Comparison of ENCODE assay signal across 10 cellular contexts in the genomic region with DNA sequence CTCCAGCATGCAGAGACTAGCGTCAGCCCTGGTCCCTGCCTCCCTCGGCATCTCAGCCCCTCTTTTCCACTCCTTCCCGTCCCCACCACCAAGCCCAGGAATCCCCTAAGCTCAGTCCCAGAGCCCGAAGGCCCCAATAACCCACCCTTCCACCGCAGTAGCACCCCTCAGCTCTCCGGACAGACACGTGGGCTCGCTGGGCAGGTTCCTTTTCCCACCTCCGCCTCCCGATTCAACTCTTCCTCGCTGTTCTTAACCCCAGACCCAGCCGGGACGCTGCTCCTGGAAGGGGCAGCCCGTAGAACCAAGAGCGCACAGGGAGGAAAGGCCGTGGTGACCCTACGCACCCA. TPM values are rescaled to one million over a fixed set of nuclear protein-coding genes. Genes with fewer than 3 reads are reported as not detected.
A peak's percentile ranks its signal among the peaks of the same experiment; 100 is the strongest.
DNase-seq lines count a peak whose midpoint lies in the region; ATAC-seq and TF ChIP-seq lines count a peak whose summit lies in the region.
"Had no signal": no experiment of that assay in that cellular context is flagged by ENCODE, and none has a peak within 500 bp of the region (broad histone marks: within the 10 kb centered on the region; RNA-seq: fewer than 3 reads in every experiment).

No MANE protein-coding gene starts in this region.

- H3K9me3 ChIP-seq in mucosa of rectum (ENCODE audit: control insufficient read depth in 2 of 2, low read length in 2 of 2) = no peaks in the 10 kb centered on the region
- no peaks in the 10 kb centered on the region for H3K9me3 ChIP-seq in stomach smooth muscle (ENCODE audit: control insufficient read depth in 2 of 2, low read length in 2 of 2)

- H3K4me1 ChIP-seq in mucosa of rectum (ENCODE audit: control insufficient read depth in 2 of 2, insufficient read depth in 2 of 2, low read length in 2 of 2) = peaks cover 17 to 20% of the 10 kb centered on the region in 2 donors
- peaks cover 37% of the 10 kb centered on the region for H3K4me1 ChIP-seq in stomach smooth muscle (ENCODE audit: control insufficient read depth, insufficient read depth, low read length)

- H3K36me3 ChIP-seq in mucosa of rectum (ENCODE audit: control insufficient read depth in 2 of 2, insufficient read depth in 2 of 2, low read length in 2 of 2) = peaks cover 25 to 27% of the 10 kb centered on the region in 2 donors
- no peaks in the 10 kb centered on the region for H3K36me3 ChIP-seq in stomach smooth muscle (ENCODE audit: control insufficient read depth in 2 of 2, insufficient read depth in 2 of 2, low read length in 2 of 2)

- no peak for TF ChIP-seq CTCF in dorsolateral prefrontal cortex (IDR thresholded peaks at IDR 0.05 in 54 of 56, conservative IDR thresholded peaks at IDR 0.05 in 2 of 56; ENCODE audit: low read depth in 1 of 56, partially characterized antibody in 56 of 56)

- peaks cover 59% of the 10 kb centered on the region for H3K27me3 Mint-ChIP-seq in activated naive CD8-positive, alpha-beta T cell treated with anti-CD3 and anti-CD28 coated beads, Interleukin-2, amount 50 U/mL, for 24 hours

- peak overlapping the region; percentile 86 to 96 for H3K4me3 ChIP-seq in mucosa of rectum (ENCODE audit: low read length in 2 of 2)
- H3K4me3 ChIP-seq in stomach smooth muscle (ENCODE audit: low read length in 2 of 2) = peak overlapping the region; percentile 11 to 40
- peak overlapping the region in 7 of 59 donors; percentile 4 to 62 (median 40) for H3K4me3 ChIP-seq in dorsolateral prefrontal cortex

- DNase-seq in DMS53 (lab: John Stamatoyannopoulos, UW) (peak; percentile 60), DMS53 treated with DMSO at 0.1 percent for 48 hours (lab: John Stamatoyannopoulos, UW; ENCODE audit: unreplicated experiment) (no peak), dorsolateral prefrontal cortex (no peak), GM19240 (ENCODE audit: insufficient read length, low spot score) (no peak), NCI-H1417 (lab: John Stamatoyannopoulos, UW) (no peak)
- no peak for DNase-seq in activated naive CD8-positive, alpha-beta T cell treated with anti-CD3 and anti-CD28 coated beads, Interleukin-2, amount 50 U/mL, for 24 hours
- DNase-seq: NCI-H2081 had no signal

- H3K27ac Mint-ChIP-seq in activated naive CD8-positive, alpha-beta T cell treated with anti-CD3 and anti-CD28 coated beads, Interleukin-2, amount 50 U/mL, for 24 hours = no peak overlapping the region
- H3K27ac Mint-ChIP-seq: nephron progenitor cell had no signal

- ATAC-seq in activated naive CD8-positive, alpha-beta T cell treated with anti-CD3 and anti-CD28 coated beads, Interleukin-2, amount 50 U/mL, for 24 hours = no peak

- H3K27me3 ChIP-seq in mucosa of rectum (ENCODE audit: control insufficient read depth in 2 of 2, insufficient read depth in 2 of 2, low read length in 2 of 2) = peaks cover 14 to 16% of the 10 kb centered on the region in 2 donors
- H3K27me3 ChIP-seq in stomach smooth muscle (ENCODE audit: control insufficient read depth in 1 of 2, insufficient read depth in 2 of 2, low read length in 2 of 2) = peaks cover 64 to 71% of the 10 kb centered on the region in 2 donors
- peaks cover 11 to 88% (median 66%) of the 10 kb centered on the region in 45 donors for H3K27me3 ChIP-seq in dorsolateral prefrontal cortex

- H3K9ac ChIP-seq in mucosa of rectum (ENCODE audit: low read depth in 1 of 2, low read length in 2 of 2) = peak overlapping the region; percentile 85 to 98
- H3K9ac ChIP-seq in stomach smooth muscle (ENCODE audit: low read length in 2 of 2) = no peak overlapping the region

- peaks cover 2% of the 10 kb centered on the region for H3K36me3 Mint-ChIP-seq in activated naive CD8-positive, alpha-beta T cell treated with anti-CD3 and anti-CD28 coated beads, Interleukin-2, amount 50 U/mL, for 24 hours (ENCODE audit: low read depth)

- H3K9me3 Mint-ChIP-seq in activated naive CD8-positive, alpha-beta T cell treated with anti-CD3 and anti-CD28 coated beads, Interleukin-2, amount 50 U/mL, for 24 hours = no peaks in the 10 kb centered on the region
- H3K9me3 Mint-ChIP-seq: nephron progenitor cell had no signal

- intact Hi-C loops in dorsolateral prefrontal cortex (cut with DNase I) = loop anchor here (5.0 kb wide), 2 partner anchors 98 to 108 kb away; no protein-coding TSS in a partner anchor

- H3K27ac ChIP-seq in mucosa of rectum (ENCODE audit: low read depth in 2 of 2, low read length in 2 of 2) = peak overlapping the region; percentile 81 to 90
- H3K27ac ChIP-seq in stomach smooth muscle (ENCODE audit: low read length) = no peak overlapping the region
- no peak overlapping the region for H3K27ac ChIP-seq in dorsolateral prefrontal cortex

- peaks cover 20% of the 10 kb centered on the region for H3K4me1 Mint-ChIP-seq in activated naive CD8-positive, alpha-beta T cell treated with anti-CD3 and anti-CD28 coated beads, Interleukin-2, amount 50 U/mL, for 24 hours
- H3K4me1 Mint-ChIP-seq: nephron progenitor cell had no signal

- peak overlapping the region; percentile 24 for H3K4me3 Mint-ChIP-seq in activated naive CD8-positive, alpha-beta T cell treated with anti-CD3 and anti-CD28 coated beads, Interleukin-2, amount 50 U/mL, for 24 hours
- H3K4me3 Mint-ChIP-seq: nephron progenitor cell had no signal

RNA-seq across cellular contexts. Expression of a gene that starts 1.4 kb away (rescaled TPM):
- under 1 TPM in 33 of 120 experiments, not detected in 87; 0.22 to 0.96 (median 0.31) TPM for total RNA-seq in dorsolateral prefrontal cortex

RNA-seq across cellular contexts. Expression of a gene that starts 18.0 kb away (rescaled TPM):
- total RNA-seq in dorsolateral prefrontal cortex = 1 to 10 TPM in 109 of 120 experiments, under 1 TPM in 11; 0.48 to 4.0 (median 1.8) TPM

Comparison
In these comparisons a context has a peak if more than half of its experiments do, and no peak if none do; other contexts are left out.
1. H3K27ac ChIP-seq: peak in mucosa of rectum (2 of 2); none in stomach smooth muscle (single experiment) and dorsolateral prefrontal cortex (0 of 59).
2. H3K9ac ChIP-seq: peak in mucosa of rectum (2 of 2); none in stomach smooth muscle (0 of 2).